1 cellular context compared by ENCODE assay signal in genomic region chr1:15426492-15427279, GRCh38.
TF ChIP-seq lines count a peak whose summit lies in the region.

No MANE protein-coding gene starts in this region.

TF ChIP-seq in HEK293, 187 proteins besides CTCF, POLR2A, EP300 and RAD21 (continued from another document):
- TF ChIP-seq, protein P1, sequence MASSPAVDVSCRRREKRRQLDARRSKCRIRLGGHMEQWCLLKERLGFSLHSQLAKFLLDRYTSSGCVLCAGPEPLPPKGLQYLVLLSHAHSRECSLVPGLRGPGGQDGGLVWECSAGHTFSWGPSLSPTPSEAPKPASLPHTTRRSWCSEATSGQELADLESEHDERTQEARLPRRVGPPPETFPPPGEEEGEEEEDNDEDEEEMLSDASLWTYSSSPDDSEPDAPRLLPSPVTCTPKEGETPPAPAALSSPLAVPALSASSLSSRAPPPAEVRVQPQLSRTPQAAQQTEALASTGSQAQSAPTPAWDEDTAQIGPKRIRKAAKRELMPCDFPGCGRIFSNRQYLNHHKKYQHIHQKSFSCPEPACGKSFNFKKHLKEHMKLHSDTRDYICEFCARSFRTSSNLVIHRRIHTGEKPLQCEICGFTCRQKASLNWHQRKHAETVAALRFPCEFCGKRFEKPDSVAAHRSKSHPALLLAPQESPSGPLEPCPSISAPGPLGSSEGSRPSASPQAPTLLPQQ (tag by site-specific recombination; IDR thresholded peaks at IDR 0.05) = no peak
- TF ChIP-seq ZNF23 (tag by site-specific recombination; IDR thresholded peaks at IDR 0.05; ENCODE audit: borderline replicate concordance) (no peak), ZBTB48 (tag by site-specific recombination; IDR thresholded peaks at IDR 0.05) (no peak), OSR2 (tag by site-specific recombination; IDR thresholded peaks at IDR 0.05) (peak; percentile 39; the same call in 1 of the 2 replicates), ZNF658 (tag by site-specific recombination; IDR thresholded peaks at IDR 0.05) (no peak), ZNF18 (tag by site-specific recombination; IDR thresholded peaks at IDR 0.05) (no peak), ZNF792 (tag by site-specific recombination; IDR thresholded peaks at IDR 0.05) (no peak), ZNF292 (tag by site-specific recombination; IDR thresholded peaks at IDR 0.05; ENCODE audit: borderline replicate concordance, low read depth) (no peak), ZNF521 (tag by site-specific recombination; IDR thresholded peaks at IDR 0.05) (no peak), ZEB2 (tag by site-specific recombination; IDR thresholded peaks at IDR 0.05) (0 out of 2 replicates have a peak, but pooled peaks have one; percentile 16), GFI1B (tag by site-specific recombination; IDR thresholded peaks at IDR 0.05) (no peak), ZNF785 (tag by site-specific recombination; IDR thresholded peaks at IDR 0.05) (no peak), ZNF830 (tag by site-specific recombination; IDR thresholded peaks at IDR 0.05; ENCODE audit: low read depth) (no peak), ZNF391 (tag by site-specific recombination; IDR thresholded peaks at IDR 0.05; ENCODE audit: borderline replicate concordance, low read depth) (no peak), SP2 (tag by site-specific recombination; IDR thresholded peaks at IDR 0.05) (peak; percentile 27; the same call in 1 of the 2 replicates)
- TF ChIP-seq, protein P2, sequence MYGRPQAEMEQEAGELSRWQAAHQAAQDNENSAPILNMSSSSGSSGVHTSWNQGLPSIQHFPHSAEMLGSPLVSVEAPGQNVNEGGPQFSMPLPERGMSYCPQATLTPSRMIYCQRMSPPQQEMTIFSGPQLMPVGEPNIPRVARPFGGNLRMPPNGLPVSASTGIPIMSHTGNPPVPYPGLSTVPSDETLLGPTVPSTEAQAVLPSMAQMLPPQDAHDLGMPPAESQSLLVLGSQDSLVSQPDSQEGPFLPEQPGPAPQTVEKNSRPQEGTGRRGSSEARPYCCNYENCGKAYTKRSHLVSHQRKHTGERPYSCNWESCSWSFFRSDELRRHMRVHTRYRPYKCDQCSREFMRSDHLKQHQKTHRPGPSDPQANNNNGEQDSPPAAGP (tag by site-specific recombination; IDR thresholded peaks at IDR 0.05) = peak; percentile 72; the same call in 1 of the 2 replicates
- TF ChIP-seq, protein P3, sequence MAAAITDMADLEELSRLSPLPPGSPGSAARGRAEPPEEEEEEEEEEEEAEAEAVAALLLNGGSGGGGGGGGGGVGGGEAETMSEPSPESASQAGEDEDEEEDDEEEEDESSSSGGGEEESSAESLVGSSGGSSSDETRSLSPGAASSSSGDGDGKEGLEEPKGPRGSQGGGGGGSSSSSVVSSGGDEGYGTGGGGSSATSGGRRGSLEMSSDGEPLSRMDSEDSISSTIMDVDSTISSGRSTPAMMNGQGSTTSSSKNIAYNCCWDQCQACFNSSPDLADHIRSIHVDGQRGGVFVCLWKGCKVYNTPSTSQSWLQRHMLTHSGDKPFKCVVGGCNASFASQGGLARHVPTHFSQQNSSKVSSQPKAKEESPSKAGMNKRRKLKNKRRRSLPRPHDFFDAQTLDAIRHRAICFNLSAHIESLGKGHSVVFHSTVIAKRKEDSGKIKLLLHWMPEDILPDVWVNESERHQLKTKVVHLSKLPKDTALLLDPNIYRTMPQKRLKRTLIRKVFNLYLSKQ (tag by site-specific recombination; IDR thresholded peaks at IDR 0.05; ENCODE audit: borderline replicate concordance) = no peak
- TF ChIP-seq, protein P4, sequence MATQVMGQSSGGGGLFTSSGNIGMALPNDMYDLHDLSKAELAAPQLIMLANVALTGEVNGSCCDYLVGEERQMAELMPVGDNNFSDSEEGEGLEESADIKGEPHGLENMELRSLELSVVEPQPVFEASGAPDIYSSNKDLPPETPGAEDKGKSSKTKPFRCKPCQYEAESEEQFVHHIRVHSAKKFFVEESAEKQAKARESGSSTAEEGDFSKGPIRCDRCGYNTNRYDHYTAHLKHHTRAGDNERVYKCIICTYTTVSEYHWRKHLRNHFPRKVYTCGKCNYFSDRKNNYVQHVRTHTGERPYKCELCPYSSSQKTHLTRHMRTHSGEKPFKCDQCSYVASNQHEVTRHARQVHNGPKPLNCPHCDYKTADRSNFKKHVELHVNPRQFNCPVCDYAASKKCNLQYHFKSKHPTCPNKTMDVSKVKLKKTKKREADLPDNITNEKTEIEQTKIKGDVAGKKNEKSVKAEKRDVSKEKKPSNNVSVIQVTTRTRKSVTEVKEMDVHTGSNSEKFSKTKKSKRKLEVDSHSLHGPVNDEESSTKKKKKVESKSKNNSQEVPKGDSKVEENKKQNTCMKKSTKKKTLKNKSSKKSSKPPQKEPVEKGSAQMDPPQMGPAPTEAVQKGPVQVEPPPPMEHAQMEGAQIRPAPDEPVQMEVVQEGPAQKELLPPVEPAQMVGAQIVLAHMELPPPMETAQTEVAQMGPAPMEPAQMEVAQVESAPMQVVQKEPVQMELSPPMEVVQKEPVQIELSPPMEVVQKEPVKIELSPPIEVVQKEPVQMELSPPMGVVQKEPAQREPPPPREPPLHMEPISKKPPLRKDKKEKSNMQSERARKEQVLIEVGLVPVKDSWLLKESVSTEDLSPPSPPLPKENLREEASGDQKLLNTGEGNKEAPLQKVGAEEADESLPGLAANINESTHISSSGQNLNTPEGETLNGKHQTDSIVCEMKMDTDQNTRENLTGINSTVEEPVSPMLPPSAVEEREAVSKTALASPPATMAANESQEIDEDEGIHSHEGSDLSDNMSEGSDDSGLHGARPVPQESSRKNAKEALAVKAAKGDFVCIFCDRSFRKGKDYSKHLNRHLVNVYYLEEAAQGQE (tag by site-specific recombination; IDR thresholded peaks at IDR 0.05) = no peak
